14 cellular contexts compared by ENCODE assay signal in the genomic region with DNA sequence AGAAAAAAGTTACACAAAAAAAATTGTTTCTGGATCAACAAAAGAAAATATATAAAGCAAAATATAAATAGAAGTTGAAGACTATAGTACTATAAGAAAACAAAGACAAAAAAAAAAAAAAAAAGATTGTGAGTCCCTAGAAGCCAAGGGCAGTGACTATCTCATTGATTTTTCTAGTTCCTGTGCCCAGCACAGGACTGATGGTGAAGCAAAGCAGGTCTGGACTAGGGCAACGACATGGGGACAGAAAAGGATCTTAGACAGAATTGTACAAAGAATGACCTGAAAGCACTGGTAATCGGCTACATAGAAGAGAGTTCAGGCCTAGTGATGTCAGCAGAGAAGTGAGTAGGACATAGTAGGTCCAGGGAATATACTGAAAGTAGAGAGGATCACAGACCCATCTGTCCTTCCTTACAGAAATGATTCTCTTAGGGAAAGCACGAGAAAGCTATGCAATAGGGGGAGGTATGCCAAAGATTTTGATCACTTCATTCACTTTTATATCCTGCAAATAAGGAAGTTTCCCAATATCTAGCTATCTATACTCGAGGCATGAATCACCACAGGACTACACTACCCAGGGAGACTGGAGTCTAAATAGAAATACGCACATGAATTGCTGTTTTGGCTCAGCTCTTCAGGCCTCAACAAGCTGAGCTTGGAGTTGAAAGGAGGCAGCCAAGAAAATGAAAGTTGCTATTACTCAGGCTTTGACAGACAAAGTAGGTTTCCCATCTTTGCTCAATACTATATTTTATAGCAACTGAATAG.
DNase-seq lines count a peak whose midpoint lies in the region; ATAC-seq and TF ChIP-seq lines count a peak whose summit lies in the region.
"Had no signal": no experiment of that assay in that cellular context is flagged by ENCODE, and none has a peak within 500 bp of the region (broad histone marks: within the 10 kb centered on the region; RNA-seq: fewer than 3 reads in every experiment).

No MANE protein-coding gene starts in this region.

- peak overlapping the region; percentile 91 for H2AFZ ChIP-seq in ACC112 (ENCODE audit: low read length, unreplicated experiment)

- TF ChIP-seq CTCF in mesothelial cell of epicardium (IDR thresholded peaks at IDR 0.05; ENCODE audit: unreplicated experiment): no peak

- peak; percentile 73 for ATAC-seq in esophagus mucosa
- ATAC-seq in SK-N-SH treated with all-trans-retinoic acid at 6 μM for 48 hours: no peak
- ATAC-seq: left lobe of liver had no signal

- H3K27ac Mint-ChIP-seq in mesothelial cell of epicardium: peak overlapping the region; percentile 68
- H3K27ac Mint-ChIP-seq: activated B cell treated with CpG ODN at 0.5 μM for 24 hours had no signal

- H3K36me3 ChIP-seq in ACC112 (ENCODE audit: insufficient read depth, low read length): no peaks in the 10 kb centered on the region
- H3K36me3 ChIP-seq: esophagus squamous epithelium had no signal

- no peak overlapping the region for H3K4me3 Mint-ChIP-seq in mesothelial cell of epicardium
- H3K4me3 Mint-ChIP-seq: activated B cell treated with CpG ODN at 0.5 μM for 24 hours had no signal

- peaks cover 8% of the 10 kb centered on the region for H3K36me3 Mint-ChIP-seq in mesothelial cell of epicardium

- H3K4me1 ChIP-seq in ACC112 (ENCODE audit: control insufficient read depth, insufficient read depth, low read length, unreplicated experiment): peaks cover 9% of the 10 kb centered on the region
- H3K4me1 ChIP-seq: testis had no signal

- H3K27me3 Mint-ChIP-seq in mesothelial cell of epicardium (ENCODE audit: low read depth): no peaks in the 10 kb centered on the region
- H3K27me3 Mint-ChIP-seq: activated B cell treated with CpG ODN at 0.5 μM for 24 hours had no signal

- peak overlapping the region; percentile 74 for H3K27ac ChIP-seq in ACC112 (ENCODE audit: low read depth, low read length)
- H3K27ac ChIP-seq: testis had no signal

- peaks cover 28% of the 10 kb centered on the region for H3K4me1 Mint-ChIP-seq in mesothelial cell of epicardium
- H3K4me1 Mint-ChIP-seq: activated B cell treated with CpG ODN at 0.5 μM for 24 hours had no signal

- no peak overlapping the region for H3K4me3 ChIP-seq in ACC112 (ENCODE audit: low read depth, low read length)
- H3K4me3 ChIP-seq: testis had no signal

- H3K27me3 ChIP-seq in ACC112 (ENCODE audit: insufficient read depth, low read length): no peaks in the 10 kb centered on the region
- H3K27me3 ChIP-seq: esophagus squamous epithelium, testis had no signal

- DNase-seq in NOMO-1 treated with DMSO at 0.1 percent for 48 hours (lab: John Stamatoyannopoulos, UW; ENCODE audit: unreplicated experiment) (peak; percentile 71), mesothelial cell of epicardium (ENCODE audit: low spot score in 2 of 2, unreplicated experiment in 2 of 2) (no peak), NCI-H774 (lab: John Stamatoyannopoulos, UW) (no peak), inferior parietal cortex (ENCODE audit: extremely low spot score) (no peak), NCI-H526 treated with DMSO at 0.1 percent for 48 hours (lab: John Stamatoyannopoulos, UW) (no peak)
- DNase-seq: activated B cell treated with CpG ODN at 0.5 μM for 24 hours, anterior cingulate cortex, DND-41, esophagus squamous epithelium, testis had no signal

- no peaks in the 10 kb centered on the region for H3K79me2 ChIP-seq in ACC112 (ENCODE audit: control insufficient read depth, insufficient read depth, low read length, unreplicated experiment)

- no peaks in the 10 kb centered on the region for H3K9me3 Mint-ChIP-seq in mesothelial cell of epicardium
- H3K9me3 Mint-ChIP-seq: activated B cell treated with CpG ODN at 0.5 μM for 24 hours had no signal

TF ChIP-seq in SK-N-SH treated with all-trans-retinoic acid at 6 μM for 48 hours, 23 proteins besides CTCF, POLR2A, EP300 and RAD21 (continues in another document):
- TF ChIP-seq ZC3H10 (CRISPR knock-in tag; IDR thresholded peaks at IDR 0.05) (no peak), ZNF565 (CRISPR knock-in tag; conservative IDR thresholded peaks at IDR 0.05; ENCODE audit: low read depth) (no peak), PPARA (CRISPR knock-in tag; IDR thresholded peaks at IDR 0.05; ENCODE audit: borderline replicate concordance) (no peak), BACH2 (CRISPR knock-in tag; IDR thresholded peaks at IDR 0.05; ENCODE audit: borderline replicate concordance) (no peak), GLIS3 (CRISPR knock-in tag; IDR thresholded peaks at IDR 0.05) (no peak), ESRRG (CRISPR knock-in tag; IDR thresholded peaks at IDR 0.05) (no peak), SNAI2 (CRISPR knock-in tag; IDR thresholded peaks at IDR 0.05) (no peak), RARB (CRISPR knock-in tag; IDR thresholded peaks at IDR 0.05) (no peak), ZFP30 (CRISPR knock-in tag; IDR thresholded peaks at IDR 0.05) (no peak), ZNF70 (CRISPR knock-in tag; IDR thresholded peaks at IDR 0.05) (no peak), TOX (CRISPR knock-in tag; IDR thresholded peaks at IDR 0.05; ENCODE audit: borderline replicate concordance) (no peak), TCF4 (CRISPR knock-in tag; IDR thresholded peaks at IDR 0.05; ENCODE audit: borderline replicate concordance) (no peak), OSR1 (CRISPR knock-in tag; IDR thresholded peaks at IDR 0.05) (no peak), ZFP3 (CRISPR knock-in tag; IDR thresholded peaks at IDR 0.05) (no peak), CSDC2 (CRISPR knock-in tag; IDR thresholded peaks at IDR 0.05) (no peak)
- TF ChIP-seq, protein P1, sequence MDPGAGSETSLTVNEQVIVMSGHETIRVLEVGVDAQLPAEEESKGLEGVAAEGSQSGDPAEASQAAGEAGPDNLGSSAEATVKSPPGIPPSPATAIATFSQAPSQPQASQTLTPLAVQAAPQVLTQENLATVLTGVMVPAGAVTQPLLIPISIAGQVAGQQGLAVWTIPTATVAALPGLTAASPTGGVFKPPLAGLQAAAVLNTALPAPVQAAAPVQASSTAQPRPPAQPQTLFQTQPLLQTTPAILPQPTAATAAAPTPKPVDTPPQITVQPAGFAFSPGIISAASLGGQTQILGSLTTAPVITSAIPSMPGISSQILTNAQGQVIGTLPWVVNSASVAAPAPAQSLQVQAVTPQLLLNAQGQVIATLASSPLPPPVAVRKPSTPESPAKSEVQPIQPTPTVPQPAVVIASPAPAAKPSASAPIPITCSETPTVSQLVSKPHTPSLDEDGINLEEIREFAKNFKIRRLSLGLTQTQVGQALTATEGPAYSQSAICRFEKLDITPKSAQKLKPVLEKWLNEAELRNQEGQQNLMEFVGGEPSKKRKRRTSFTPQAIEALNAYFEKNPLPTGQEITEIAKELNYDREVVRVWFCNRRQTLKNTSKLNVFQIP (CRISPR knock-in tag; IDR thresholded peaks at IDR 0.05; ENCODE audit: borderline replicate concordance, low read depth): no peak
- TF ChIP-seq, protein P2, sequence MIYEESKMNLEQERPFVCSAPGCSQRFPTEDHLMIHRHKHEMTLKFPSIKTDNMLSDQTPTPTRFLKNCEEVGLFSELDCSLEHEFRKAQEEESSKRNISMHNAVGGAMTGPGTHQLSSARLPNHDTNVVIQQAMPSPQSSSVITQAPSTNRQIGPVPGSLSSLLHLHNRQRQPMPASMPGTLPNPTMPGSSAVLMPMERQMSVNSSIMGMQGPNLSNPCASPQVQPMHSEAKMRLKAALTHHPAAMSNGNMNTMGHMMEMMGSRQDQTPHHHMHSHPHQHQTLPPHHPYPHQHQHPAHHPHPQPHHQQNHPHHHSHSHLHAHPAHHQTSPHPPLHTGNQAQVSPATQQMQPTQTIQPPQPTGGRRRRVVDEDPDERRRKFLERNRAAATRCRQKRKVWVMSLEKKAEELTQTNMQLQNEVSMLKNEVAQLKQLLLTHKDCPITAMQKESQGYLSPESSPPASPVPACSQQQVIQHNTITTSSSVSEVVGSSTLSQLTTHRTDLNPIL (CRISPR knock-in tag; IDR thresholded peaks at IDR 0.05; ENCODE audit: low read depth): no peak
- TF ChIP-seq, protein P3, sequence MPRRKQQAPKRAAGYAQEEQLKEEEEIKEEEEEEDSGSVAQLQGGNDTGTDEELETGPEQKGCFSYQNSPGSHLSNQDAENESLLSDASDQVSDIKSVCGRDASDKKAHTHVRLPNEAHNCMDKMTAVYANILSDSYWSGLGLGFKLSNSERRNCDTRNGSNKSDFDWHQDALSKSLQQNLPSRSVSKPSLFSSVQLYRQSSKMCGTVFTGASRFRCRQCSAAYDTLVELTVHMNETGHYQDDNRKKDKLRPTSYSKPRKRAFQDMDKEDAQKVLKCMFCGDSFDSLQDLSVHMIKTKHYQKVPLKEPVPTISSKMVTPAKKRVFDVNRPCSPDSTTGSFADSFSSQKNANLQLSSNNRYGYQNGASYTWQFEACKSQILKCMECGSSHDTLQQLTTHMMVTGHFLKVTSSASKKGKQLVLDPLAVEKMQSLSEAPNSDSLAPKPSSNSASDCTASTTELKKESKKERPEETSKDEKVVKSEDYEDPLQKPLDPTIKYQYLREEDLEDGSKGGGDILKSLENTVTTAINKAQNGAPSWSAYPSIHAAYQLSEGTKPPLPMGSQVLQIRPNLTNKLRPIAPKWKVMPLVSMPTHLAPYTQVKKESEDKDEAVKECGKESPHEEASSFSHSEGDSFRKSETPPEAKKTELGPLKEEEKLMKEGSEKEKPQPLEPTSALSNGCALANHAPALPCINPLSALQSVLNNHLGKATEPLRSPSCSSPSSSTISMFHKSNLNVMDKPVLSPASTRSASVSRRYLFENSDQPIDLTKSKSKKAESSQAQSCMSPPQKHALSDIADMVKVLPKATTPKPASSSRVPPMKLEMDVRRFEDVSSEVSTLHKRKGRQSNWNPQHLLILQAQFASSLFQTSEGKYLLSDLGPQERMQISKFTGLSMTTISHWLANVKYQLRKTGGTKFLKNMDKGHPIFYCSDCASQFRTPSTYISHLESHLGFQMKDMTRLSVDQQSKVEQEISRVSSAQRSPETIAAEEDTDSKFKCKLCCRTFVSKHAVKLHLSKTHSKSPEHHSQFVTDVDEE (CRISPR knock-in tag; IDR thresholded peaks at IDR 0.05): no peak
- TF ChIP-seq, protein P4, sequence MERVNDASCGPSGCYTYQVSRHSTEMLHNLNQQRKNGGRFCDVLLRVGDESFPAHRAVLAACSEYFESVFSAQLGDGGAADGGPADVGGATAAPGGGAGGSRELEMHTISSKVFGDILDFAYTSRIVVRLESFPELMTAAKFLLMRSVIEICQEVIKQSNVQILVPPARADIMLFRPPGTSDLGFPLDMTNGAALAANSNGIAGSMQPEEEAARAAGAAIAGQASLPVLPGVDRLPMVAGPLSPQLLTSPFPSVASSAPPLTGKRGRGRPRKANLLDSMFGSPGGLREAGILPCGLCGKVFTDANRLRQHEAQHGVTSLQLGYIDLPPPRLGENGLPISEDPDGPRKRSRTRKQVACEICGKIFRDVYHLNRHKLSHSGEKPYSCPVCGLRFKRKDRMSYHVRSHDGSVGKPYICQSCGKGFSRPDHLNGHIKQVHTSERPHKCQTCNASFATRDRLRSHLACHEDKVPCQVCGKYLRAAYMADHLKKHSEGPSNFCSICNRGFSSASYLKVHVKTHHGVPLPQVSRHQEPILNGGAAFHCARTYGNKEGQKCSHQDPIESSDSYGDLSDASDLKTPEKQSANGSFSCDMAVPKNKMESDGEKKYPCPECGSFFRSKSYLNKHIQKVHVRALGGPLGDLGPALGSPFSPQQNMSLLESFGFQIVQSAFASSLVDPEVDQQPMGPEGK (CRISPR knock-in tag; IDR thresholded peaks at IDR 0.05; ENCODE audit: borderline replicate concordance): no peak
